Comparison of ENCODE assay signal across 7 cellular contexts in genomic region chr20:48827880-48828733, GRCh38. TPM values are rescaled to one million over a fixed set of nuclear protein-coding genes. Genes with fewer than 3 reads are reported as not detected.
DNase-seq lines count a peak whose midpoint lies in the region; ATAC-seq, FAIRE-seq and TF ChIP-seq lines count a peak whose summit lies in the region.

Gene PREX1 (minus strand): TSS chr20:48827999. CDS start chr20:48827860, 139 bp downstream.

- ATAC-seq in HG02852 (IDR thresholded peaks at IDR 0.05; ENCODE audit: unreplicated experiment) (peak; percentile 47), memory B cell (ENCODE audit: low read depth) (peak; percentile 71)
- peak; percentile 50 for ATAC-seq in activated CD8-positive, alpha-beta T cell treated with anti-CD3 and anti-CD28 coated beads for 36 hours

- no peaks in the 10 kb centered on the region for H3K9me3 Mint-ChIP-seq in activated CD8-positive, alpha-beta T cell treated with anti-CD3 and anti-CD28 coated beads for 36 hours
- no peaks in the 10 kb centered on the region for H3K9me3 Mint-ChIP-seq in memory B cell

- CTCF ChIA-PET in activated CD8-positive, alpha-beta T cell treated with anti-CD3 and anti-CD28 coated beads for 36 hours (lab: Charles Lee): interaction anchor here (0.7 to 3.6 kb wide), 6 partner anchors 14 to 170 kb away, joined by 3 to 12 read pairs (median 6); partner anchors contain the start of gene ARFGEF2

- H3K27ac Mint-ChIP-seq in activated CD8-positive, alpha-beta T cell treated with anti-CD3 and anti-CD28 coated beads for 36 hours: peak within 1 kb of the TSS; percentile 98
- peak within 1 kb of the TSS; percentile 93 for H3K27ac Mint-ChIP-seq in memory B cell

- peaks cover 36% of the 10 kb centered on the region for H3K4me1 Mint-ChIP-seq in activated CD8-positive, alpha-beta T cell treated with anti-CD3 and anti-CD28 coated beads for 36 hours (ENCODE audit: low read depth)
- peaks cover 54% of the 10 kb centered on the region for H3K4me1 Mint-ChIP-seq in memory B cell

- peaks cover 24% of the 10 kb centered on the region for H3K36me3 Mint-ChIP-seq in activated CD8-positive, alpha-beta T cell treated with anti-CD3 and anti-CD28 coated beads for 36 hours (ENCODE audit: low read depth)
- no peaks in the 10 kb centered on the region for H3K36me3 Mint-ChIP-seq in memory B cell

- no peak for FAIRE-seq in GM18507 (lab: Jason Lieb, UNC)

- H3K27me3 Mint-ChIP-seq in activated CD8-positive, alpha-beta T cell treated with anti-CD3 and anti-CD28 coated beads for 36 hours: no peaks in the 10 kb centered on the region
- H3K27me3 Mint-ChIP-seq in memory B cell: no peaks in the 10 kb centered on the region

- no peak for TF ChIP-seq CTCF in activated CD8-positive, alpha-beta T cell treated with anti-CD3 and anti-CD28 coated beads for 36 hours (IDR thresholded peaks at IDR 0.05)

- intact Hi-C loops in activated CD8-positive, alpha-beta T cell treated with anti-CD3 and anti-CD28 coated beads for 36 hours (cut with micrococcal nuclease): loop anchor here (5.0 kb wide), 1 partner anchor 171 kb away; no protein-coding TSS in a partner anchor

- peak within 1 kb of the TSS; percentile 96 for H3K4me3 Mint-ChIP-seq in activated CD8-positive, alpha-beta T cell treated with anti-CD3 and anti-CD28 coated beads for 36 hours
- peak within 1 kb of the TSS; percentile 95 for H3K4me3 Mint-ChIP-seq in memory B cell

- POLR2A ChIA-PET in activated CD8-positive, alpha-beta T cell treated with anti-CD3 and anti-CD28 coated beads for 36 hours (lab: Charles Lee): interaction anchor here (0.8 to 3.7 kb wide), 12 partner anchors 10 to 150 kb away, joined by 3 to 18 read pairs (median 4); no protein-coding TSS in a partner anchor

- DNase-seq in GM18507 (ENCODE audit: extremely low spot score, insufficient read length, low read depth): peak; percentile 84
- peak; percentile 34 for DNase-seq in NCI-H446 treated with DMSO at 0.1 percent for 48 hours (lab: John Stamatoyannopoulos, UW)
- DNase-seq in activated CD8-positive, alpha-beta T cell treated with anti-CD3 and anti-CD28 coated beads for 36 hours: peak; percentile 82
- DNase-seq in effector CD4-positive, alpha-beta T cell: peak; percentile 82
- peak; percentile 87 to 92 for DNase-seq in memory B cell (ENCODE audit: low spot score in 2 of 2)
- DNase-seq in stimulated activated CD4-positive, alpha-beta T cell treated with anti-CD3 and anti-CD28 coated beads, TNF-alpha, amount 100 ng/mL, for 48 hours (ENCODE audit: low read depth in 3 of 3): peak; percentile 27 to 57 (median 55)

RNA-seq across cellular contexts. Expression of gene PREX1, which starts in this region (rescaled TPM):
- total RNA-seq in activated CD8-positive, alpha-beta T cell treated with anti-CD3 and anti-CD28 coated beads for 36 hours: 10 to 100 TPM; 79.7 to 80.5 TPM

Comparison
In these comparisons a context has a peak if more than half of its experiments do, and no peak if none do; other contexts are left out.
1. Peak in every context shown above with its lines: DNase-seq and ATAC-seq.
2. DNase-seq: peak in every context shown above with its lines; median percentile 90 in memory B cell; 84 in GM18507; 82 in activated CD8-positive, alpha-beta T cell treated with anti-CD3 and anti-CD28 coated beads for 36 hours; 82 in effector CD4-positive, alpha-beta T cell; 55 in stimulated activated CD4-positive, alpha-beta T cell treated with anti-CD3 and anti-CD28 coated beads, TNF-alpha, amount 100 ng/mL, for 48 hours; 34 in NCI-H446 treated with DMSO at 0.1 percent for 48 hours.